In the genomic region with DNA sequence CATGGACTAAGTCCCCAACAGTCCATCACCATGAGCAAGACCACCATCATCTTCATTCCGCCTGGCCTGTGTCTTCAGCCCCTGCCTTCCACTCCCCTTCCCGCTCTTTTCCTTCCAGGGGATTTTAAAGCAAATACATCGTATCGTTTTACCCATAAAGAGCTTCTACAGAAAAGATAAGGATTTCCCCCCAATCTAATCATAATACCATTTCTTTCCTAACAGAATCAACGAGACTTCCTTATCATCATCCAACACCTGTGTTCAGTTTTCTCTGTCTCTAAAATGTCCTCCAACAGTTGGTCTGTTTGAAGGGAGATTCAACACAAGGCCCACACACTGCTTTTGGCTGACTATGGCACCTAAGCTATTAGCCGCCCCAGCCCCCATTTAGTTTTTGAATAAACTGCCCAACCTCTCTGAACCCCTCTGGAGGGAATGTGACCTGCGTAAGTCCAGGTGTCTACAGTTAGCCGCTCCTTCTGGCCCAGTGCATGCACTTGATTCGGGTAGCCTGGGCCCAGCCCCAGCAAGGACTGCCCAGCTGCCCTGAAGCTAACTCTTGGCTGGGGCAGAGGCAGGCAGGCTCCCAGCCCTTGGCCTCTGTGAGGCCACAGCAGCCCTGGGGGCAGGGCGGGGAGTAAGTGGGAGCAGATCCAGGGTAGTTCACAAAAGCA, we compare ENCODE assay signal across 10 cellular contexts. TPM values are rescaled to one million over a fixed set of nuclear protein-coding genes. Genes with fewer than 3 reads are reported as not detected.
A peak's percentile ranks its signal among the peaks of the same experiment; 100 is the strongest.
DNase-seq lines count a peak whose midpoint lies in the region; ATAC-seq and TF ChIP-seq lines count a peak whose summit lies in the region.
"Had no signal": no experiment of that assay in that cellular context is flagged by ENCODE, and none has a peak within 500 bp of the region (broad histone marks: within the 10 kb centered on the region; RNA-seq: fewer than 3 reads in every experiment).

No MANE protein-coding gene starts in this region.

- TF ChIP-seq CTCF in PC-9 (conservative IDR thresholded peaks at IDR 0.05) (no peak), esophagus squamous epithelium (IDR thresholded peaks at IDR 0.05) (no peak)

- peak overlapping the region; percentile 49 for H3K4me2 ChIP-seq in PC-9

- 67% methylated on average over 6 to 8 of the region's 10 CpGs for WGBS in esophagus squamous epithelium, 2 donors

- H3K36me3 ChIP-seq in PC-9 (ENCODE audit: low read depth) (no peaks in the 10 kb centered on the region), esophagus squamous epithelium (no peaks in the 10 kb centered on the region), rectal smooth muscle tissue (ENCODE audit: control insufficient read depth, insufficient read depth, low read length) (no peaks in the 10 kb centered on the region)
- H3K36me3 ChIP-seq: thoracic aorta had no signal

- no peaks in the 10 kb centered on the region for H3K79me2 ChIP-seq in PC-9 (ENCODE audit: low read depth)

- no TSS peak for BruUV-seq in PC-9 (replicated peaks; lab: Mats Ljungman, UMichigan)

- H3K4me1 ChIP-seq in PC-9 (replicated peaks; ENCODE audit: insufficient read depth) (peaks cover 59% of the 10 kb centered on the region), esophagus squamous epithelium (peaks cover 43 to 97% (median 56%) of the 10 kb centered on the region in 3 donors), rectal smooth muscle tissue (ENCODE audit: control insufficient read depth, insufficient read depth, low read length) (peaks cover 27% of the 10 kb centered on the region)

- H3K9me3 ChIP-seq in PC-9 (ENCODE audit: insufficient read depth, low read depth) (no peaks in the 10 kb centered on the region), esophagus squamous epithelium (no peaks in the 10 kb centered on the region)
- H3K9me3 ChIP-seq: thoracic aorta had no signal

- H3K4me3 ChIP-seq in PC-9 (no peak overlapping the region), esophagus squamous epithelium (no peak overlapping the region), rectal smooth muscle tissue (ENCODE audit: low read length) (no peak overlapping the region)
- H3K4me3 ChIP-seq: thoracic aorta had no signal

- no peaks in the 10 kb centered on the region for H3K9me2 ChIP-seq in PC-9 (ENCODE audit: insufficient read depth)

- POLR2A ChIA-PET in PC-9 (lab: Charles Lee; ENCODE audit: unreplicated experiment) = interaction anchor here (0.6 to 0.8 kb wide), 3 partner anchors 17 to 1672 kb away, joined by 4 to 6 read pairs (median 4); no protein-coding TSS in a partner anchor

- H3F3A ChIP-seq in PC-9 (ENCODE audit: insufficient read depth, low read depth) = peaks cover 34% of the 10 kb centered on the region

- no peaks in the 10 kb centered on the region for H3K27me3 ChIP-seq in PC-9 (ENCODE audit: insufficient read depth, low read depth)
- no peaks in the 10 kb centered on the region for H3K27me3 ChIP-seq in esophagus squamous epithelium
- no peaks in the 10 kb centered on the region for H3K27me3 ChIP-seq in rectal smooth muscle tissue (ENCODE audit: control insufficient read depth, insufficient read depth, low read length)

- peak overlapping the region; percentile 52 for H3K9ac ChIP-seq in rectal smooth muscle tissue (ENCODE audit: low read length)

- CTCF ChIA-PET in PC-9 (lab: Charles Lee) = no interaction called here

- DNase-seq in HUDEP-2 (lab: John Stamatoyannopoulos, UW; ENCODE audit: unreplicated experiment in 76 of 76) = peak in 72 of 76 experiments; percentile 9 to 87 (median 52)
- peak in 1 of 2 experiments; percentile 80 for DNase-seq in PC-9
- no peak for DNase-seq in esophagus squamous epithelium (lab: John Stamatoyannopoulos, UW)
- no peak for DNase-seq in NCI-H82 (lab: John Stamatoyannopoulos, UW)
- no peak for DNase-seq in cerebellar cortex (ENCODE audit: low spot score)
- DNase-seq: nephron progenitor cell; stimulated activated CD4-positive, alpha-beta T cell treated with anti-CD3 and anti-CD28 coated beads, Interleukin-1b, Interleukin-23, amount 100 ng/mL, for 48 hours had no signal

- no peak overlapping the region for H2AFZ ChIP-seq in PC-9

- intact Hi-C loops in PC-9 (cut with micrococcal nuclease; ENCODE audit: unreplicated experiment) = loop anchor here (2.0 to 5.0 kb wide), 3 partner anchors 26 to 38 kb away; a partner anchor contains a TSS
- intact Hi-C loops in esophagus squamous epithelium (cut with DNase I) = no loop called here

- no peaks in the 10 kb centered on the region for H4K20me1 ChIP-seq in PC-9 (ENCODE audit: insufficient read depth)

- H3K27ac ChIP-seq in PC-9 (no peak overlapping the region), esophagus squamous epithelium (peak overlapping the region; percentile 59 to 76 (median 62)), rectal smooth muscle tissue (ENCODE audit: low read depth, low read length) (peak overlapping the region; percentile 74)

- no peak for TF ChIP-seq POLR2A in esophagus squamous epithelium (IDR thresholded peaks at IDR 0.05)

- no peak for ATAC-seq in HG03342 (IDR thresholded peaks at IDR 0.05; ENCODE audit: unreplicated experiment)

RNA-seq across cellular contexts. Expression of a gene that starts 25.3 kb away (rescaled TPM):
- total RNA-seq in PC-9 (2021) (52.8 and 60.5 TPM in 2 replicates), esophagus squamous epithelium (10 to 100 TPM in 2 of 4 donors, 1 to 10 TPM in 2; 7.4 to 23.8 (median 12.8) TPM)

RNA-seq across cellular contexts. Expression of a gene that starts 37.4 kb away (rescaled TPM):
- total RNA-seq in PC-9 (2021) (19.0 and 23.2 TPM in 2 replicates), esophagus squamous epithelium (10 to 100 TPM in 3 of 4 donors, 1 to 10 TPM in 1; 7.1 to 17.2 (median 14.0) TPM)

RNA-seq across cellular contexts. Expression of a gene that starts 51.3 kb away (rescaled TPM):
- 6.0 and 8.9 TPM in 2 replicates for total RNA-seq in PC-9 (2021)
- 1 to 10 TPM in 3 of 4 donors, under 1 TPM in 1; 1.00 to 3.4 (median 2.1) TPM for total RNA-seq in esophagus squamous epithelium

Comparison
In these comparisons a context has a peak if more than half of its experiments do, and no peak if none do; other contexts are left out.
1. DNase-seq: peak in HUDEP-2 (72 of 76); none in esophagus squamous epithelium (single experiment), NCI-H82 (single experiment) and cerebellar cortex (single experiment).